In the genomic region with DNA sequence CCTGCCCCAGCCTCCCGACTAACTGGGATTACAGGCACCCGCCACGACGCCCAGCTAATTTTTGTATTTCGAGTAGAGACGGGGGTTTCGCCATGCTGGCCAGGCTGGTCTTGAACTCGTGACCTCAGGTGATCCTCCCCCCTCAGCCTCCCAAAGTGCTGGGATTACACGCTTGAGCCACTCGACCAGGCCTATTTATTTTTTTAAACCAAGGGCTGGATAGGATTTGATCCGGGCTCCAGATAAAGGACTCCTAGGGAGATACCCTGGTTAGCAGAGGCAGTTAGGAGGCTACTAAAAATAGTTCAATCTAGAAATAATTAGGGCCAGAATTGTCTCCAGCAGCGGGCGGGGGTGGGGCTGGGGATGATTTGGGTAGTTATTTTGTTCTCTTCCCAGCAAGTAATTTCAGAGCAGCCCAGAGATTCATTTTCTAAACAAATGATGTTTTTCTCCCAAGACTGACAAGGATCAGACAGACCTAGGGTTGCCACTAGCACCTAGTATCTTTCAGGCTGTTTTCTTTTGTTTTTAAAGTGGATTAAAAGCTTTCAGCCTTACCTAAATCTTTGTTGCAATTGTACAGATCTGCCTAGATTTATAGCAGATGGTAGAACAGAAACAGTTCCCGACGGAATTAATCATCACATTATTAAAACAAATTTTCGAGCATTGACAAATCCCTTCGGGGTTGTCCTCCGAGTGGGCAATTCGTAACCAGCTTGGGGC, we compare ENCODE assay signal across 8 cellular contexts. TPM values are rescaled to one million over a fixed set of nuclear protein-coding genes. Genes with fewer than 3 reads are reported as not detected.
DNase-seq lines count a peak whose midpoint lies in the region; ATAC-seq lines count a peak whose summit lies in the region.

No MANE protein-coding gene starts in this region.

- ATAC-seq in T-helper 17 cell (no peak), right cardiac atrium (no peak)
- ATAC-seq in stimulated activated effector memory CD8-positive, alpha-beta T cell treated with anti-CD3 and anti-CD28 coated beads, Interleukin-12 subunit alpha, Interleukin-12 subunit beta, amount 100 ng/mL, for 72 hours, result no peak

- H3K36me3 Mint-ChIP-seq in activated CD4-positive, alpha-beta T cell treated with anti-CD3 and anti-CD28 coated beads, Interleukin-2, amount 10 ng/mL, durations not matched to agents 24 days and 14 days (ENCODE audit: low read depth), result peaks cover 14% of the 10 kb centered on the region
- H3K36me3 Mint-ChIP-seq in T-helper 17 cell (ENCODE audit: low read depth), result peaks cover 2% of the 10 kb centered on the region
- peaks cover 37% of the 10 kb centered on the region for H3K36me3 Mint-ChIP-seq in stimulated activated effector memory CD8-positive, alpha-beta T cell treated with anti-CD3 and anti-CD28 coated beads, Interleukin-12 subunit alpha, Interleukin-12 subunit beta, amount 100 ng/mL, for 72 hours

- H3K9me3 Mint-ChIP-seq in activated CD4-positive, alpha-beta T cell treated with anti-CD3 and anti-CD28 coated beads, Interleukin-2, amount 10 ng/mL, durations not matched to agents 24 days and 14 days, result no peaks in the 10 kb centered on the region
- H3K9me3 Mint-ChIP-seq in stimulated activated effector memory CD8-positive, alpha-beta T cell treated with anti-CD3 and anti-CD28 coated beads, Interleukin-12 subunit alpha, Interleukin-12 subunit beta, amount 100 ng/mL, for 72 hours, result no peaks in the 10 kb centered on the region

- DNase-seq in activated CD4-positive, alpha-beta T cell treated with anti-CD3 and anti-CD28 coated beads, Interleukin-2, amount 10 ng/mL, durations not matched to agents 24 days and 14 days, result peak; percentile 56
- no peak for DNase-seq in activated CD4-positive, alpha-beta T cell treated with anti-CD3 and anti-CD28 coated beads, Interleukin-2, amount 50 U/mL, for 1 hour
- DNase-seq in T-helper 17 cell (no peak), right cardiac atrium (peak in 1 of 3 donors; percentile 49), NCI-H1092 treated with DMSO at 0.1 percent for 48 hours (lab: John Stamatoyannopoulos, UW) (no peak), HCEC 1CT (no peak), NCI-H510A treated with DMSO at 0.1 percent for 48 hours (lab: John Stamatoyannopoulos, UW) (no peak)
- no peak for DNase-seq in stimulated activated effector memory CD8-positive, alpha-beta T cell treated with anti-CD3 and anti-CD28 coated beads, Interleukin-12 subunit alpha, Interleukin-12 subunit beta, amount 100 ng/mL, for 72 hours (ENCODE audit: low spot score in 2 of 2)

- peaks cover 27% of the 10 kb centered on the region for H3K27me3 Mint-ChIP-seq in activated CD4-positive, alpha-beta T cell treated with anti-CD3 and anti-CD28 coated beads, Interleukin-2, amount 10 ng/mL, durations not matched to agents 24 days and 14 days
- peaks cover 24% of the 10 kb centered on the region for H3K27me3 Mint-ChIP-seq in T-helper 17 cell

- intact Hi-C loops in activated CD4-positive, alpha-beta T cell treated with anti-CD3 and anti-CD28 coated beads, Interleukin-2, amount 10 ng/mL, durations not matched to agents 24 days and 14 days (cut with micrococcal nuclease), result loop anchor here (1.0 to 10.0 kb wide), 7 partner anchors 69 to 642 kb away; partner anchors contain the start of genes BBIP1, DUSP5, SHOC2 and XPNPEP1
- intact Hi-C loops in right cardiac atrium (cut with DNase I), result no loop called here

- H3K4me3 Mint-ChIP-seq in activated CD4-positive, alpha-beta T cell treated with anti-CD3 and anti-CD28 coated beads, Interleukin-2, amount 10 ng/mL, durations not matched to agents 24 days and 14 days, result peak overlapping the region; percentile 97
- H3K4me3 Mint-ChIP-seq in T-helper 17 cell, result peak overlapping the region; percentile 96
- H3K4me3 Mint-ChIP-seq in stimulated activated effector memory CD8-positive, alpha-beta T cell treated with anti-CD3 and anti-CD28 coated beads, Interleukin-12 subunit alpha, Interleukin-12 subunit beta, amount 100 ng/mL, for 72 hours, result peak overlapping the region; percentile 95

- WGBS in right cardiac atrium, result 48% methylated on average over 19 of the region's 19 CpGs

- peak overlapping the region; percentile 34 for H3K27ac ChIP-seq in right cardiac atrium (ENCODE audit: low read length)

- H3K9me3 ChIP-seq in T-helper 17 cell (ENCODE audit: control insufficient read depth, low read length, poor library complexity, severe bottlenecking), result no peaks in the 10 kb centered on the region
- H3K9me3 ChIP-seq in right cardiac atrium (ENCODE audit: control insufficient read depth, low read length), result no peaks in the 10 kb centered on the region

- H3K27ac Mint-ChIP-seq in activated CD4-positive, alpha-beta T cell treated with anti-CD3 and anti-CD28 coated beads, Interleukin-2, amount 10 ng/mL, durations not matched to agents 24 days and 14 days, result peak overlapping the region; percentile 98
- H3K27ac Mint-ChIP-seq in T-helper 17 cell, result peak overlapping the region; percentile 96
- peak overlapping the region; percentile 99 for H3K27ac Mint-ChIP-seq in stimulated activated effector memory CD8-positive, alpha-beta T cell treated with anti-CD3 and anti-CD28 coated beads, Interleukin-12 subunit alpha, Interleukin-12 subunit beta, amount 100 ng/mL, for 72 hours

- H3K27me3 ChIP-seq in right cardiac atrium (ENCODE audit: control insufficient read depth, insufficient read depth), result no peaks in the 10 kb centered on the region

- H3K4me3 ChIP-seq in right cardiac atrium (ENCODE audit: low read length), result peak overlapping the region; percentile 94

- H3K4me1 Mint-ChIP-seq in activated CD4-positive, alpha-beta T cell treated with anti-CD3 and anti-CD28 coated beads, Interleukin-2, amount 10 ng/mL, durations not matched to agents 24 days and 14 days, result peaks cover 27% of the 10 kb centered on the region
- peaks cover 21% of the 10 kb centered on the region for H3K4me1 Mint-ChIP-seq in T-helper 17 cell
- H3K4me1 Mint-ChIP-seq in stimulated activated effector memory CD8-positive, alpha-beta T cell treated with anti-CD3 and anti-CD28 coated beads, Interleukin-12 subunit alpha, Interleukin-12 subunit beta, amount 100 ng/mL, for 72 hours, result peaks cover 30% of the 10 kb centered on the region

- H3K4me1 ChIP-seq in right cardiac atrium (ENCODE audit: control insufficient read depth, insufficient read depth, low read length), result no peaks in the 10 kb centered on the region

RNA-seq across cellular contexts. Expression of gene SMC3, which starts 0.9 kb away (rescaled TPM):
- total RNA-seq in activated CD4-positive, alpha-beta T cell treated with anti-CD3 and anti-CD28 coated beads, Interleukin-2, amount 10 ng/mL, durations not matched to agents 24 days and 14 days, result 82.2 and 87.3 TPM in 2 replicates
- 10 to 100 TPM; 31.6 to 35.9 TPM for total RNA-seq in T-helper 17 cell
- 10 to 100 TPM; 22.0 to 26.0 (median 24.0) TPM for total RNA-seq in right cardiac atrium
- 17.2 TPM for polyA plus RNA-seq in right cardiac atrium
